Comparison of ENCODE assay signal across 8 cellular contexts in genomic region chr7:77463641-77464040, GRCh38. TPM values are rescaled to one million over a fixed set of nuclear protein-coding genes. Genes with fewer than 3 reads are reported as not detected.
DNase-seq lines count a peak whose midpoint lies in the region; ATAC-seq, FAIRE-seq and TF ChIP-seq lines count a peak whose summit lies in the region.
"Not testable (repeated sequence)": the region's sequence is repeated elsewhere in the genome, so short reads cannot be mapped to it uniquely, and the experiment has no call there.

No MANE protein-coding gene starts in this region.

- not testable (repeated sequence) for H3K9me2 ChIP-seq in PC-3 (replicated peaks; ENCODE audit: low read length)

- H3K27ac Mint-ChIP-seq in activated naive CD4-positive, alpha-beta T cell treated with anti-CD3 and anti-CD28 coated beads for 36 hours; stimulated activated effector memory CD8-positive, alpha-beta T cell treated with anti-CD3 and anti-CD28 coated beads, Interleukin-12 subunit alpha, Interleukin-12 subunit beta, amount 100 ng/mL, for 72 hours: not testable (repeated sequence)

- not testable (repeated sequence) for TF ChIP-seq CTCF in PC-3 (conservative IDR thresholded peaks at IDR 0.05; ENCODE audit: low read depth, low read length); keratinocyte (optimal IDR thresholded peaks at IDR 0.05 in 1 of 3, IDR thresholded peaks at IDR 0.05 in 1 of 3, conservative IDR thresholded peaks at IDR 0.05 in 1 of 3; ENCODE audit: extremely low read depth in 1 of 3, insufficient read depth in 2 of 3, low read length in 3 of 3)

- peak; percentile 63 for ATAC-seq in GM19351 (IDR thresholded peaks at IDR 0.05; ENCODE audit: unreplicated experiment)
- peak; percentile 68 for ATAC-seq in HG02759 (IDR thresholded peaks at IDR 0.05; ENCODE audit: unreplicated experiment)
- peak; percentile 58 for ATAC-seq in HG03520 (IDR thresholded peaks at IDR 0.05; ENCODE audit: unreplicated experiment)
- peak; percentile 42; the same call in 1 of the 2 replicates for ATAC-seq in PC-3
- peak; percentile 98 for ATAC-seq in stimulated activated effector memory CD8-positive, alpha-beta T cell treated with anti-CD3 and anti-CD28 coated beads, Interleukin-12 subunit alpha, Interleukin-12 subunit beta, amount 100 ng/mL, for 72 hours

- not testable (repeated sequence) for H3K9me1 ChIP-seq in keratinocyte (ENCODE audit: control insufficient read depth, extremely low read depth, insufficient read depth, low read length)

- peak overlapping the region; percentile 71 for H3K27ac ChIP-seq in PC-3 (ENCODE audit: low read length)
- H3K27ac ChIP-seq in keratinocyte (ENCODE audit: control insufficient read depth, insufficient read depth, low read length) = not testable (repeated sequence)

- not testable (repeated sequence) for H4K20me1 ChIP-seq in PC-3 (ENCODE audit: low read length); keratinocyte (ENCODE audit: control insufficient read depth, extremely low read depth, insufficient read depth, low read length)

- H3K27me3 Mint-ChIP-seq in activated naive CD4-positive, alpha-beta T cell treated with anti-CD3 and anti-CD28 coated beads for 36 hours (ENCODE audit: low read depth) = not testable (repeated sequence)

- BruUV-seq in PC-3 (replicated peaks; lab: Mats Ljungman, UMichigan) = not testable (repeated sequence)

- H3K27me3 ChIP-seq in PC-3 (ENCODE audit: low read length); keratinocyte (ENCODE audit: control insufficient read depth, extremely low read depth, insufficient read depth, low read length): not testable (repeated sequence)

- H3K4me3 ChIP-seq in PC-3 (ENCODE audit: low read length); keratinocyte (ENCODE audit: control insufficient read depth in 2 of 3, extremely low read depth in 1 of 3, insufficient read depth in 2 of 3, low read depth in 1 of 3, low read length in 3 of 3): not testable (repeated sequence)

- not testable (repeated sequence) for H3K36me3 ChIP-seq in PC-3 (ENCODE audit: low read depth, low read length); keratinocyte (ENCODE audit: control insufficient read depth in 2 of 2, extremely low read depth in 1 of 2, insufficient read depth in 2 of 2, low read length in 2 of 2)

- not testable (repeated sequence) for H2AFZ ChIP-seq in PC-3 (ENCODE audit: low read length); keratinocyte (ENCODE audit: control insufficient read depth, low read length)

- H3K9me3 ChIP-seq in PC-3 (ENCODE audit: low read length); keratinocyte (ENCODE audit: control insufficient read depth, low read depth, low read length): not testable (repeated sequence)

- CTCF ChIA-PET in PC-3 (lab: Charles Lee); activated naive CD4-positive, alpha-beta T cell treated with anti-CD3 and anti-CD28 coated beads for 36 hours (lab: Charles Lee): not testable (repeated sequence)

- H3K4me2 ChIP-seq in PC-3 (ENCODE audit: low read length); keratinocyte (ENCODE audit: control insufficient read depth, extremely low read depth, insufficient read depth, low read depth, low read length): not testable (repeated sequence)

- not testable (repeated sequence) for H3K79me2 ChIP-seq in PC-3 (ENCODE audit: low read length); keratinocyte (ENCODE audit: control insufficient read depth, insufficient read depth, low read length)

- DNase-seq in ELR (ENCODE audit: low read depth) (peak; percentile 89), PC-3 (peak; percentile 82), keratinocyte (ENCODE audit: low read depth, low spot score) (peak; percentile 54)
- DNase-seq in activated naive CD4-positive, alpha-beta T cell treated with anti-CD3 and anti-CD28 coated beads for 36 hours = peak; percentile 17
- DNase-seq in stimulated activated effector memory CD8-positive, alpha-beta T cell treated with anti-CD3 and anti-CD28 coated beads, Interleukin-12 subunit alpha, Interleukin-12 subunit beta, amount 100 ng/mL, for 72 hours (ENCODE audit: low spot score in 2 of 2) = peak in 1 of 2 donors; percentile 51

- H3K4me3 Mint-ChIP-seq in activated naive CD4-positive, alpha-beta T cell treated with anti-CD3 and anti-CD28 coated beads for 36 hours; stimulated activated effector memory CD8-positive, alpha-beta T cell treated with anti-CD3 and anti-CD28 coated beads, Interleukin-12 subunit alpha, Interleukin-12 subunit beta, amount 100 ng/mL, for 72 hours: not testable (repeated sequence)

- POLR2A ChIA-PET in PC-3 (lab: Charles Lee; ENCODE audit: unreplicated experiment) = interaction anchor here (0.7 kb wide), 1 partner anchor 8 kb away, joined by 9 read pairs; no protein-coding TSS in a partner anchor

- intact Hi-C loops in PC-3 (cut with micrococcal nuclease) = not testable (repeated sequence)
- intact Hi-C loops in activated naive CD4-positive, alpha-beta T cell treated with anti-CD3 and anti-CD28 coated beads for 36 hours (cut with micrococcal nuclease) = loop anchor here (5.0 kb wide), 1 partner anchor 74 kb away; the partner anchor contains the start of gene PTPN12

- dilution Hi-C loops in keratinocyte (cut with MboI; ENCODE audit: extremely low pct_ligation_motif_present, low sequenced_read_pairs) = not testable (repeated sequence)

- not testable (repeated sequence) for FAIRE-seq in keratinocyte (lab: Jason Lieb, UNC)

- peaks cover 32% of the 10 kb centered on the region for H3K4me1 ChIP-seq in PC-3 (ENCODE audit: insufficient read depth, low read length)
- H3K4me1 ChIP-seq in keratinocyte (ENCODE audit: control insufficient read depth, extremely low read depth, insufficient read depth, low read length) = not testable (repeated sequence)

- H3K36me3 Mint-ChIP-seq in activated naive CD4-positive, alpha-beta T cell treated with anti-CD3 and anti-CD28 coated beads for 36 hours (ENCODE audit: low read depth); stimulated activated effector memory CD8-positive, alpha-beta T cell treated with anti-CD3 and anti-CD28 coated beads, Interleukin-12 subunit alpha, Interleukin-12 subunit beta, amount 100 ng/mL, for 72 hours: not testable (repeated sequence)

- H3F3A ChIP-seq in PC-3 (ENCODE audit: low read length, unreplicated experiment) = not testable (repeated sequence)

- H3K9me3 Mint-ChIP-seq in activated naive CD4-positive, alpha-beta T cell treated with anti-CD3 and anti-CD28 coated beads for 36 hours; stimulated activated effector memory CD8-positive, alpha-beta T cell treated with anti-CD3 and anti-CD28 coated beads, Interleukin-12 subunit alpha, Interleukin-12 subunit beta, amount 100 ng/mL, for 72 hours: not testable (repeated sequence)

- not testable (repeated sequence) for H3K9ac ChIP-seq in PC-3 (ENCODE audit: low read length); keratinocyte (ENCODE audit: control insufficient read depth, extremely low read depth, insufficient read depth, low read length)

- H3K4me1 Mint-ChIP-seq in activated naive CD4-positive, alpha-beta T cell treated with anti-CD3 and anti-CD28 coated beads for 36 hours (ENCODE audit: low read depth) = peaks cover 16% of the 10 kb centered on the region
- peaks cover 16% of the 10 kb centered on the region for H3K4me1 Mint-ChIP-seq in stimulated activated effector memory CD8-positive, alpha-beta T cell treated with anti-CD3 and anti-CD28 coated beads, Interleukin-12 subunit alpha, Interleukin-12 subunit beta, amount 100 ng/mL, for 72 hours

RNA-seq across cellular contexts. Expression of gene GSAP, which starts 47.5 kb away (rescaled TPM):
- total RNA-seq in PC-3 (2014; rRNA removed) = 2.5 and 6.5 TPM in 2 replicates
- total RNA-seq in activated naive CD4-positive, alpha-beta T cell treated with anti-CD3 and anti-CD28 coated beads for 36 hours = 1 to 10 TPM; 1.1 to 1.5 TPM
- 2.8 to 5.4 TPM (median 5.0 TPM) in 3 replicates for polyA plus RNA-seq in keratinocyte
- polyA plus RNA-seq in keratinocyte (2011; ENCODE audit: low read depth) = 5.3 TPM
- 2.1 and 4.5 TPM in 2 replicates for polyA plus RNA-seq in keratinocyte (2011; cell fraction: cytosol; rRNA removed)
- 14.3 and 15.2 TPM in 2 replicates for polyA plus RNA-seq in keratinocyte (2011; cell fraction: nucleus; rRNA removed)
- 1.8 and 7.3 TPM in 2 replicates for polyA plus RNA-seq in keratinocyte (2012; ENCODE audit: low replicate concordance)
- 4.6 to 11.1 TPM (median 6.0 TPM) in 3 replicates for polyA minus RNA-seq in keratinocyte
- polyA minus RNA-seq in keratinocyte (2011; cell fraction: cytosol; rRNA and poly(A)+ RNA removed) = 4.0 TPM
- polyA minus RNA-seq in keratinocyte (2011; cell fraction: nucleus; rRNA and poly(A)+ RNA removed) = 5.2 and 16.1 TPM in 2 replicates

Comparison
In these comparisons a context has a peak if more than half of its experiments do, and no peak if none do; other contexts are left out.
1. ATAC-seq: peak in every context shown above with its lines; median percentile 98 in stimulated activated effector memory CD8-positive, alpha-beta T cell treated with anti-CD3 and anti-CD28 coated beads, Interleukin-12 subunit alpha, Interleukin-12 subunit beta, amount 100 ng/mL, for 72 hours; 68 in HG02759; 63 in GM19351; 58 in HG03520; 42 in PC-3.